12 cellular contexts compared by ENCODE assay signal in the genomic region with DNA sequence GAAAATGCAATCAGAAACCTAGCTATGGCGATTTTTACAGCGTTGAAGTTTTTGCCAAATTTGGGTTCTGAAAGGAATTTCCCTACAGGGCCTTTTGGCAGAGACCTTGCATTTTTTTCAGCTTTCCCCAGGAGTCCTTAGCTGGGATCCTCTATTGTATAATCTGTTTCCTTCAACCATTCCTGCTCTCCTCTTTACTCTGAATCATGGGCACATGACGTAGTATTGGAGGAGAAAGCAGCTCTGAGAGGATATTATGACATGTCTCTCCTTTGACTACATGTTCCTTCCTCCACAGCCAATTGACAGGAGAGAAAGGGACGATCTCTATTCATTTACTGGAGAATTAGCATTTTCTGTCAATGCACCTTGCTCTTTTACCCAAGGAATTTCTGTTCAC.
A peak's percentile ranks its signal among the peaks of the same experiment; 100 is the strongest.
DNase-seq lines count a peak whose midpoint lies in the region; ATAC-seq, FAIRE-seq and TF ChIP-seq lines count a peak whose summit lies in the region.
"Had no signal": no experiment of that assay in that cellular context is flagged by ENCODE, and none has a peak within 500 bp of the region (broad histone marks: within the 10 kb centered on the region; RNA-seq: fewer than 3 reads in every experiment).

No MANE protein-coding gene starts in this region.

- ATAC-seq in RWPE2 (ENCODE audit: low read depth): peak; percentile 68
- ATAC-seq in T-helper 17 cell: no peak

- H3K9me3 ChIP-seq in RWPE2 (ENCODE audit: severe bottlenecking) (no peaks in the 10 kb centered on the region), esophagus muscularis mucosa (no peaks in the 10 kb centered on the region), kidney (ENCODE audit: control insufficient read depth in 1 of 2, low read length in 2 of 2) (no peaks in the 10 kb centered on the region), T-helper 17 cell (ENCODE audit: control insufficient read depth, low read length, poor library complexity, severe bottlenecking) (no peaks in the 10 kb centered on the region), suprapubic skin (no peaks in the 10 kb centered on the region)
- H3K9me3 ChIP-seq: BLaER1 had no signal

- H3K36me3 Mint-ChIP-seq in nephron (ENCODE audit: low read depth): no peaks in the 10 kb centered on the region
- no peaks in the 10 kb centered on the region for H3K36me3 Mint-ChIP-seq in T-helper 17 cell (ENCODE audit: low read depth)

- peaks cover 3% of the 10 kb centered on the region for H3K4me1 ChIP-seq in RWPE2 (ENCODE audit: insufficient read depth, poor library complexity, severe bottlenecking)
- H3K4me1 ChIP-seq in esophagus muscularis mucosa: peaks cover 18 to 42% (median 40%) of the 10 kb centered on the region in 4 donors
- H3K4me1 ChIP-seq in kidney (ENCODE audit: control insufficient read depth in 1 of 2, insufficient read depth in 1 of 2, low read depth in 1 of 2, low read length in 2 of 2): peaks cover 0 to 2% of the 10 kb centered on the region in 2 donors
- H3K4me1 ChIP-seq in suprapubic skin: peaks cover 25% of the 10 kb centered on the region
- H3K4me1 ChIP-seq: BLaER1 had no signal

- H3K36me3 ChIP-seq in RWPE2 (ENCODE audit: low read depth) (no peaks in the 10 kb centered on the region), esophagus muscularis mucosa (no peaks in the 10 kb centered on the region), kidney (ENCODE audit: control insufficient read depth in 1 of 2, insufficient read depth in 2 of 2, low read length in 2 of 2) (no peaks in the 10 kb centered on the region), suprapubic skin (no peaks in the 10 kb centered on the region)
- H3K36me3 ChIP-seq: BLaER1 had no signal

- 44% methylated on average over 4 of the region's 4 CpGs for WGBS in esophagus muscularis mucosa
- WGBS in suprapubic skin: 21% methylated on average over 4 of the region's 4 CpGs

- DNase-seq in AG08396 (ENCODE audit: low spot score) (peak; percentile 78), RWPE2 (ENCODE audit: low spot score) (no peak), esophagus muscularis mucosa (ENCODE audit: extremely low spot score) (no peak), kidney (no peak), T-helper 17 cell (no peak), suprapubic skin (ENCODE audit: low spot score in 2 of 2) (no peak)
- no peak for DNase-seq in stimulated activated CD4-positive, alpha-beta T cell treated with anti-CD3 and anti-CD28 coated beads, Interleukin-4, amount 100 ng/mL, for 1 hour
- DNase-seq: activated naive CD4-positive, alpha-beta T cell; NCI-H1417; nephron progenitor cell had no signal

- TF ChIP-seq POLR2A in esophagus muscularis mucosa (IDR thresholded peaks at IDR 0.05; ENCODE audit: low read depth) (no peak), suprapubic skin (IDR thresholded peaks at IDR 0.05) (no peak)

- intact Hi-C loops in esophagus muscularis mucosa (cut with DNase I) (no loop called here), kidney (cut with DNase I) (no loop called here)

- H3K4me3 ChIP-seq in RWPE2 (ENCODE audit: severe bottlenecking): no peak overlapping the region
- no peak overlapping the region for H3K4me3 ChIP-seq in esophagus muscularis mucosa
- H3K4me3 ChIP-seq in kidney (ENCODE audit: low read length in 2 of 2): no peak overlapping the region
- H3K4me3 ChIP-seq in suprapubic skin: no peak overlapping the region
- H3K4me3 ChIP-seq: BLaER1 had no signal

- no peak overlapping the region for H3K9ac ChIP-seq in kidney (ENCODE audit: low read length in 2 of 2)
- H3K9ac ChIP-seq: BLaER1 had no signal

- H3K27me3 ChIP-seq in RWPE2 (ENCODE audit: insufficient read depth, poor library complexity, severe bottlenecking) (peaks cover under 1% of the 10 kb centered on the region), esophagus muscularis mucosa (peaks cover 0 to 5% (median 2%) of the 10 kb centered on the region in 4 donors), suprapubic skin (peaks cover 8% of the 10 kb centered on the region)
- H3K27me3 ChIP-seq: BLaER1 had no signal

- no peaks in the 10 kb centered on the region for H3K27me3 Mint-ChIP-seq in nephron (ENCODE audit: low read depth)
- H3K27me3 Mint-ChIP-seq in T-helper 17 cell: peaks cover 10% of the 10 kb centered on the region

- H3K4me3 Mint-ChIP-seq in nephron (no peak overlapping the region), T-helper 17 cell (no peak overlapping the region)
- H3K4me3 Mint-ChIP-seq: nephron progenitor cell had no signal

- peak overlapping the region; percentile 52 to 97 (median 89) for H3K27ac Mint-ChIP-seq in nephron
- H3K27ac Mint-ChIP-seq in T-helper 17 cell: no peak overlapping the region
- H3K27ac Mint-ChIP-seq: nephron progenitor cell had no signal

- H3K27ac ChIP-seq in RWPE2 (ENCODE audit: poor library complexity, severe bottlenecking) (no peak overlapping the region), esophagus muscularis mucosa (replicated peaks in 1 of 4) (peak overlapping the region; percentile 40 to 66 (median 57)), kidney (ENCODE audit: low read depth in 2 of 2, low read length in 2 of 2) (peak overlapping the region in 1 of 2 donors; percentile 23), suprapubic skin (no peak overlapping the region)
- H3K27ac ChIP-seq: BLaER1 had no signal

- no peak for FAIRE-seq in kidney (lab: Jason Lieb, UNC)

- TF ChIP-seq CTCF in RWPE2 (IDR thresholded peaks at IDR 0.05; ENCODE audit: poor library complexity, severe bottlenecking): no peak
- TF ChIP-seq CTCF in esophagus muscularis mucosa (IDR thresholded peaks at IDR 0.05): no peak
- no peak for TF ChIP-seq CTCF in nephron (IDR thresholded peaks at IDR 0.05; ENCODE audit: unreplicated experiment in 3 of 3)
- TF ChIP-seq CTCF in kidney (IDR thresholded peaks at IDR 0.05; ENCODE audit: borderline replicate concordance, extremely low read depth, insufficient read depth): no peak
- TF ChIP-seq CTCF in suprapubic skin (IDR thresholded peaks at IDR 0.05): no peak

- no peak for TF ChIP-seq EP300 in esophagus muscularis mucosa (IDR thresholded peaks at IDR 0.05)
- no peak for TF ChIP-seq EP300 in suprapubic skin (IDR thresholded peaks at IDR 0.05)

- no peaks in the 10 kb centered on the region for H3K9me3 Mint-ChIP-seq in nephron
- H3K9me3 Mint-ChIP-seq: nephron progenitor cell had no signal

- H3K4me1 Mint-ChIP-seq in nephron (peaks cover 55% of the 10 kb centered on the region), T-helper 17 cell (no peaks in the 10 kb centered on the region)

Comparison
In these comparisons a context has a peak if more than half of its experiments do, and no peak if none do; other contexts are left out.
1. H3K27ac ChIP-seq: peak in esophagus muscularis mucosa (4 of 4); none in RWPE2 (single experiment) and suprapubic skin (single experiment).